Comparison of ENCODE assay signal across 21 cellular contexts in the genomic region with DNA sequence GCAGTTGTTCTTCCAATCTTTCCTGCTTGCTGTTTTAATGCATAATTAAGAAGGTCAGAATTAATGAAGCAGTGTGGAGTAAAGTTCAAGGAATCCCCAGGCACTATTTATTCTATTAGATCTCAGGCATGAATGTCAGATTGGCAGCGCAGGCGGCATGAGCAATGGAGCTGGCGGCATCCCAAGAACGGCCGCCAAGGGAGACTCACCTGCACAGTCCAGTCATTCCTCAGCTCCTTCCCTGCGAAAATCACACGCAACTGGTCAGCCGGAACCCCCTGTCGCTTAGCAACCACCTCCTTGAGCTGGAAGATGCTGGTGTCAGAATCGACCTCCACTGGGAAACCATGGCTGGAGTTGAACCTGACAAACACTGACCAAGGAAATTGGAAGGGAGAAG.
DNase-seq lines count a peak whose midpoint lies in the region; ATAC-seq and TF ChIP-seq lines count a peak whose summit lies in the region.
"Had no signal": no experiment of that assay in that cellular context is flagged by ENCODE, and none has a peak within 500 bp of the region (broad histone marks: within the 10 kb centered on the region; RNA-seq: fewer than 3 reads in every experiment).

No MANE protein-coding gene starts in this region.

- H3K27ac ChIP-seq in neural cell (ENCODE audit: low read length) (peak overlapping the region; percentile 8), gastrocnemius medialis (no peak overlapping the region)
- H3K27ac ChIP-seq: neutrophil, SK-N-MC, upper lobe of left lung had no signal

- H3K79me2 ChIP-seq in neural cell (replicated peaks; ENCODE audit: insufficient read depth, low read length): no peaks in the 10 kb centered on the region

- H3K9me3 ChIP-seq in neural cell (ENCODE audit: low read length): no peaks in the 10 kb centered on the region
- no peaks in the 10 kb centered on the region for H3K9me3 ChIP-seq in gastrocnemius medialis
- H3K9me3 ChIP-seq: neutrophil had no signal

- H3K9ac ChIP-seq in neural cell (ENCODE audit: low read length): no peak overlapping the region

- intact Hi-C loops in gastrocnemius medialis (cut with DNase I; ENCODE audit: low total_unique reads): loop anchor here (5.0 kb wide), 1 partner anchor 289 kb away; no protein-coding TSS in a partner anchor

- H2AFZ ChIP-seq in neural cell (ENCODE audit: low read depth, low read length): no peak overlapping the region

- H3K27ac Mint-ChIP-seq in osteocyte (ENCODE audit: unreplicated experiment): no peak overlapping the region
- H3K27ac Mint-ChIP-seq: activated CD8-positive, alpha-beta memory T cell treated with anti-CD3 and anti-CD28 coated beads, Interleukin-2, amount 10 ng/mL, durations not matched to agents 7 days and 5 days; activated T-helper 2 cell treated with anti-CD3 and anti-CD28 coated beads, Interferon-gamma antibody, Interleukin-2, Interleukin-4, amounts not matched to agents 10 μg/mL and 5 μg/mL and 100 μg/mL, durations not matched to agents 14 hours and 24 hours and 36 hours had no signal

- ATAC-seq in gastrocnemius medialis: no peak
- ATAC-seq: activated CD8-positive, alpha-beta memory T cell treated with anti-CD3 and anti-CD28 coated beads, Interleukin-2, amount 10 ng/mL, durations not matched to agents 7 days and 5 days; stimulated activated naive CD8-positive, alpha-beta T cell treated with anti-CD3 and anti-CD28 coated beads, Interleukin-15, Interleukin-2, amounts not matched to agents 100 U/mL and 50 U/mL, for 24 hours had no signal

- DNase-seq in Caki2 (ENCODE audit: low read depth) (peak; percentile 65), NCI-H2029 (lab: John Stamatoyannopoulos, UW) (peak; percentile 25), cerebellum (ENCODE audit: low spot score) (peak; percentile 61), NCI-H446 treated with DMSO at 0.1 percent for 48 hours (lab: John Stamatoyannopoulos, UW) (no peak), gastrocnemius medialis (no peak), NCI-H1092 (lab: John Stamatoyannopoulos, UW) (no peak), osteocyte (ENCODE audit: extremely low spot score, unreplicated experiment) (no peak)
- DNase-seq: activated CD4-positive, CD25-positive, alpha-beta regulatory T cell treated with anti-CD3 and anti-CD28 coated beads, Interleukin-2, amount 50 U/mL, for 72 hours; activated CD8-positive, alpha-beta memory T cell treated with anti-CD3 and anti-CD28 coated beads, Interleukin-2, amount 10 ng/mL, durations not matched to agents 7 days and 5 days; CD4-positive, CD25-positive, alpha-beta regulatory T cell; DMS153; effector memory CD4-positive, alpha-beta T cell; NCI-H2107; stimulated activated naive CD8-positive, alpha-beta T cell treated with anti-CD3 and anti-CD28 coated beads, Interleukin-15, Interleukin-2, amounts not matched to agents 100 U/mL and 50 U/mL, for 24 hours; T1000; upper lobe of left lung had no signal

- H3K4me3 Mint-ChIP-seq in osteocyte (ENCODE audit: unreplicated experiment): no peak overlapping the region
- H3K4me3 Mint-ChIP-seq: activated CD8-positive, alpha-beta memory T cell treated with anti-CD3 and anti-CD28 coated beads, Interleukin-2, amount 10 ng/mL, durations not matched to agents 7 days and 5 days; CD4-positive, CD25-positive, alpha-beta regulatory T cell; central memory CD8-positive, alpha-beta T cell had no signal

- no peak for TF ChIP-seq EP300 in neural cell (conservative IDR thresholded peaks at IDR 0.05; ENCODE audit: poor library complexity, severe bottlenecking)

- peaks cover 20% of the 10 kb centered on the region for H3K36me3 Mint-ChIP-seq in osteocyte (ENCODE audit: unreplicated experiment)
- H3K36me3 Mint-ChIP-seq: activated CD8-positive, alpha-beta memory T cell treated with anti-CD3 and anti-CD28 coated beads, Interleukin-2, amount 10 ng/mL, durations not matched to agents 7 days and 5 days had no signal

- peaks cover 3% of the 10 kb centered on the region for H3K27me3 Mint-ChIP-seq in osteocyte (ENCODE audit: unreplicated experiment)
- H3K27me3 Mint-ChIP-seq: activated CD8-positive, alpha-beta memory T cell treated with anti-CD3 and anti-CD28 coated beads, Interleukin-2, amount 10 ng/mL, durations not matched to agents 7 days and 5 days; central memory CD8-positive, alpha-beta T cell had no signal

- H3K4me1 ChIP-seq in gastrocnemius medialis: no peaks in the 10 kb centered on the region
- H3K4me1 ChIP-seq: upper lobe of left lung had no signal

- H3K4me3 ChIP-seq in neural cell (ENCODE audit: low read length) (no peak overlapping the region), gastrocnemius medialis (no peak overlapping the region)
- H3K4me3 ChIP-seq: SK-N-MC, upper lobe of left lung had no signal

- TF ChIP-seq RAD21 in neural cell (conservative IDR thresholded peaks at IDR 0.05): no peak

- H3K9me3 Mint-ChIP-seq in osteocyte (ENCODE audit: unreplicated experiment): peaks cover 25% of the 10 kb centered on the region

- H3K36me3 ChIP-seq in neural cell (ENCODE audit: insufficient read depth, low read length) (no peaks in the 10 kb centered on the region), gastrocnemius medialis (no peaks in the 10 kb centered on the region)
- H3K36me3 ChIP-seq: neutrophil, upper lobe of left lung had no signal

- no peak for TF ChIP-seq POLR2A in gastrocnemius medialis (IDR thresholded peaks at IDR 0.05)

- H3F3A ChIP-seq in neural cell (ENCODE audit: insufficient read depth, low read length, poor library complexity, severe bottlenecking): peaks cover 5% of the 10 kb centered on the region

- H3K4me2 ChIP-seq in neural cell (ENCODE audit: low read length): no peak overlapping the region

- H3K9me2 ChIP-seq in neural cell (ENCODE audit: insufficient read depth, low read length): no peaks in the 10 kb centered on the region

- in situ Hi-C loops in Caki2 (cut with HindIII; ENCODE audit: low pct_unique_long_range_greater_than_20kb, low sequenced_read_pairs): no loop called here
- in situ Hi-C loops in gastrocnemius medialis (cut with MboI; ENCODE audit: low sequenced_read_pairs in 4 of 4): no loop called here

- H4K20me1 ChIP-seq in neural cell (ENCODE audit: insufficient read depth): no peaks in the 10 kb centered on the region

- H3K27me3 ChIP-seq in neural cell (ENCODE audit: insufficient read depth, low read depth, low read length): no peaks in the 10 kb centered on the region
- no peaks in the 10 kb centered on the region for H3K27me3 ChIP-seq in gastrocnemius medialis
- H3K27me3 ChIP-seq: neutrophil, upper lobe of left lung had no signal

- no peak for TF ChIP-seq CTCF in neural cell (IDR thresholded peaks at IDR 0.05; ENCODE audit: poor library complexity, severe bottlenecking)
- TF ChIP-seq CTCF in gastrocnemius medialis (IDR thresholded peaks at IDR 0.05 in 4 of 5, conservative IDR thresholded peaks at IDR 0.05 in 1 of 5): no peak
- TF ChIP-seq CTCF in osteocyte (IDR thresholded peaks at IDR 0.05): no peak

- H3K4me1 Mint-ChIP-seq in osteocyte (ENCODE audit: unreplicated experiment): no peaks in the 10 kb centered on the region
- H3K4me1 Mint-ChIP-seq: activated CD8-positive, alpha-beta memory T cell treated with anti-CD3 and anti-CD28 coated beads, Interleukin-2, amount 10 ng/mL, durations not matched to agents 7 days and 5 days; CD4-positive, CD25-positive, alpha-beta regulatory T cell; central memory CD8-positive, alpha-beta T cell had no signal

TF ChIP-seq in neural cell, 6 proteins besides CTCF, POLR2A, EP300 and RAD21:
- TF ChIP-seq, protein P1, sequence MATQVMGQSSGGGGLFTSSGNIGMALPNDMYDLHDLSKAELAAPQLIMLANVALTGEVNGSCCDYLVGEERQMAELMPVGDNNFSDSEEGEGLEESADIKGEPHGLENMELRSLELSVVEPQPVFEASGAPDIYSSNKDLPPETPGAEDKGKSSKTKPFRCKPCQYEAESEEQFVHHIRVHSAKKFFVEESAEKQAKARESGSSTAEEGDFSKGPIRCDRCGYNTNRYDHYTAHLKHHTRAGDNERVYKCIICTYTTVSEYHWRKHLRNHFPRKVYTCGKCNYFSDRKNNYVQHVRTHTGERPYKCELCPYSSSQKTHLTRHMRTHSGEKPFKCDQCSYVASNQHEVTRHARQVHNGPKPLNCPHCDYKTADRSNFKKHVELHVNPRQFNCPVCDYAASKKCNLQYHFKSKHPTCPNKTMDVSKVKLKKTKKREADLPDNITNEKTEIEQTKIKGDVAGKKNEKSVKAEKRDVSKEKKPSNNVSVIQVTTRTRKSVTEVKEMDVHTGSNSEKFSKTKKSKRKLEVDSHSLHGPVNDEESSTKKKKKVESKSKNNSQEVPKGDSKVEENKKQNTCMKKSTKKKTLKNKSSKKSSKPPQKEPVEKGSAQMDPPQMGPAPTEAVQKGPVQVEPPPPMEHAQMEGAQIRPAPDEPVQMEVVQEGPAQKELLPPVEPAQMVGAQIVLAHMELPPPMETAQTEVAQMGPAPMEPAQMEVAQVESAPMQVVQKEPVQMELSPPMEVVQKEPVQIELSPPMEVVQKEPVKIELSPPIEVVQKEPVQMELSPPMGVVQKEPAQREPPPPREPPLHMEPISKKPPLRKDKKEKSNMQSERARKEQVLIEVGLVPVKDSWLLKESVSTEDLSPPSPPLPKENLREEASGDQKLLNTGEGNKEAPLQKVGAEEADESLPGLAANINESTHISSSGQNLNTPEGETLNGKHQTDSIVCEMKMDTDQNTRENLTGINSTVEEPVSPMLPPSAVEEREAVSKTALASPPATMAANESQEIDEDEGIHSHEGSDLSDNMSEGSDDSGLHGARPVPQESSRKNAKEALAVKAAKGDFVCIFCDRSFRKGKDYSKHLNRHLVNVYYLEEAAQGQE (IDR thresholded peaks at IDR 0.05; ENCODE audit: borderline replicate concordance): no peak

Comparison
In these comparisons a context has a peak if more than half of its experiments do, and no peak if none do; other contexts are left out.
1. DNase-seq: peak in Caki2 (single experiment), NCI-H2029 (single experiment) and cerebellum (single experiment); none in NCI-H446 treated with DMSO at 0.1 percent for 48 hours (single experiment), gastrocnemius medialis (0 of 2), NCI-H1092 (single experiment) and osteocyte (single experiment).